8 cellular contexts compared by ENCODE assay signal in genomic region chr3:51637941-51638471, GRCh38. TPM values are rescaled to one million over a fixed set of nuclear protein-coding genes. Genes with fewer than 3 reads are reported as not detected.
A peak's percentile ranks its signal among the peaks of the same experiment; 100 is the strongest.
DNase-seq lines count a peak whose midpoint lies in the region; ATAC-seq and TF ChIP-seq lines count a peak whose summit lies in the region.

No MANE protein-coding gene starts in this region.

- peak; percentile 62 for ATAC-seq in HG02642 (IDR thresholded peaks at IDR 0.05; ENCODE audit: poor library complexity, unreplicated experiment)

- peaks cover 48% of the 10 kb centered on the region for H3K36me3 Mint-ChIP-seq in activated T-helper 1 cell treated with anti-CD3 and anti-CD28 coated beads, Interleukin-12 subunit alpha, Interleukin-12 subunit beta, Interleukin-2, Interleukin-4 antibody, amounts not matched to agents 30 ng/mL and 10 ng/mL and 1 ng/mL, durations not matched to agents 14 hours and 24 hours and 36 hours (ENCODE audit: low read depth)

- H3K4me1 ChIP-seq in hepatocyte (ENCODE audit: insufficient read depth), result no peaks in the 10 kb centered on the region
- no peaks in the 10 kb centered on the region for H3K4me1 ChIP-seq in ovary (ENCODE audit: insufficient read depth)

- WGBS in hepatocyte (ENCODE audit: low lambda C conversion rate, missing lambda C conversion rate), result 70% methylated on average over 6 of the region's 6 CpGs
- WGBS in ovary, 3 donors, result 73 to 77% (median 76%) methylated on average over 6 of the region's 6 CpGs

- TF ChIP-seq POLR2A in ovary (IDR thresholded peaks at IDR 0.05), result no peak

- peak overlapping the region; percentile 31 for H3K4me2 ChIP-seq in hepatocyte

- peak overlapping the region; percentile 13 for H3K27ac ChIP-seq in hepatocyte
- H3K27ac ChIP-seq in ovary, result no peak overlapping the region

- peak; percentile 73 for TF ChIP-seq CTCF in hepatocyte (IDR thresholded peaks at IDR 0.05; ENCODE audit: poor library complexity)
- peak in 1 of 3 donors; percentile 9 for TF ChIP-seq CTCF in ovary (IDR thresholded peaks at IDR 0.05)

- H3K9me3 ChIP-seq in hepatocyte (ENCODE audit: low read depth), result no peaks in the 10 kb centered on the region
- H3K9me3 ChIP-seq in ovary, result no peaks in the 10 kb centered on the region

- H4K20me1 ChIP-seq in hepatocyte (ENCODE audit: insufficient read depth, poor library complexity, severe bottlenecking), result no peaks in the 10 kb centered on the region

- H3K9me3 Mint-ChIP-seq in activated T-helper 1 cell treated with anti-CD3 and anti-CD28 coated beads, Interleukin-12 subunit alpha, Interleukin-12 subunit beta, Interleukin-2, Interleukin-4 antibody, amounts not matched to agents 30 ng/mL and 10 ng/mL and 1 ng/mL, durations not matched to agents 14 hours and 24 hours and 36 hours, result no peaks in the 10 kb centered on the region

- no peak overlapping the region for H3K4me3 Mint-ChIP-seq in activated T-helper 1 cell treated with anti-CD3 and anti-CD28 coated beads, Interleukin-12 subunit alpha, Interleukin-12 subunit beta, Interleukin-2, Interleukin-4 antibody, amounts not matched to agents 30 ng/mL and 10 ng/mL and 1 ng/mL, durations not matched to agents 14 hours and 24 hours and 36 hours

- intact Hi-C loops in activated T-helper 1 cell treated with anti-CD3 and anti-CD28 coated beads, Interleukin-12 subunit alpha, Interleukin-12 subunit beta, Interleukin-2, Interleukin-4 antibody, amounts not matched to agents 30 ng/mL and 10 ng/mL and 1 ng/mL, durations not matched to agents 14 hours and 24 hours and 36 hours (cut with micrococcal nuclease), result loop anchor here (1.0 kb wide), 2 partner anchors 44 to 136 kb away; no protein-coding TSS in a partner anchor
- intact Hi-C loops in ovary (cut with DNase I), result no loop called here

- H3K79me2 ChIP-seq in hepatocyte, result no peaks in the 10 kb centered on the region

- no peaks in the 10 kb centered on the region for H3K27me3 Mint-ChIP-seq in activated T-helper 1 cell treated with anti-CD3 and anti-CD28 coated beads, Interleukin-12 subunit alpha, Interleukin-12 subunit beta, Interleukin-2, Interleukin-4 antibody, amounts not matched to agents 30 ng/mL and 10 ng/mL and 1 ng/mL, durations not matched to agents 14 hours and 24 hours and 36 hours (ENCODE audit: insufficient read depth)

- H3K4me3 ChIP-seq in hepatocyte (no peak overlapping the region), ovary (no peak overlapping the region)

- no peak for TF ChIP-seq EP300 in ovary (IDR thresholded peaks at IDR 0.05)

- H3K4me1 Mint-ChIP-seq in activated T-helper 1 cell treated with anti-CD3 and anti-CD28 coated beads, Interleukin-12 subunit alpha, Interleukin-12 subunit beta, Interleukin-2, Interleukin-4 antibody, amounts not matched to agents 30 ng/mL and 10 ng/mL and 1 ng/mL, durations not matched to agents 14 hours and 24 hours and 36 hours (ENCODE audit: low read depth), result no peaks in the 10 kb centered on the region

- no peaks in the 10 kb centered on the region for H3K9me2 ChIP-seq in hepatocyte (replicated peaks; ENCODE audit: insufficient read depth)

- H3K27ac Mint-ChIP-seq in activated T-helper 1 cell treated with anti-CD3 and anti-CD28 coated beads, Interleukin-12 subunit alpha, Interleukin-12 subunit beta, Interleukin-2, Interleukin-4 antibody, amounts not matched to agents 30 ng/mL and 10 ng/mL and 1 ng/mL, durations not matched to agents 14 hours and 24 hours and 36 hours, result no peak overlapping the region

- H3K36me3 ChIP-seq in hepatocyte (replicated peaks; ENCODE audit: insufficient read depth, low read depth), result no peaks in the 10 kb centered on the region
- no peaks in the 10 kb centered on the region for H3K36me3 ChIP-seq in ovary

- peak; percentile 83 for DNase-seq in SIG-M5 treated with dmso at 0.1 percent for 504 hours (lab: John Stamatoyannopoulos, UW; ENCODE audit: unreplicated experiment)
- DNase-seq in SIG-M5 (lab: John Stamatoyannopoulos, UW), result no peak
- peak; percentile 30 for DNase-seq in NCI-H345 (lab: John Stamatoyannopoulos, UW)
- DNase-seq in activated T-helper 1 cell treated with anti-CD3 and anti-CD28 coated beads, Interleukin-12 subunit alpha, Interleukin-12 subunit beta, Interleukin-2, Interleukin-4 antibody, amounts not matched to agents 30 ng/mL and 10 ng/mL and 1 ng/mL, durations not matched to agents 14 hours and 24 hours and 36 hours (ENCODE audit: low spot score), result peak; percentile 11
- DNase-seq in hepatocyte (ENCODE audit: low spot score), result peak; percentile 80
- DNase-seq in stimulated activated CD4-positive, alpha-beta T cell treated with anti-CD3 and anti-CD28 coated beads, Interleukin-4, amount 100 ng/mL, for 1 hour, result peak; percentile 5
- no peak for DNase-seq in ovary

- H3K27me3 ChIP-seq in hepatocyte (no peaks in the 10 kb centered on the region), ovary (no peaks in the 10 kb centered on the region)

- no peak overlapping the region for H2AFZ ChIP-seq in hepatocyte

RNA-seq across cellular contexts. Expression of gene TEX264, which starts 33.0 kb away (rescaled TPM):
- 50.3 and 52.0 TPM in 2 replicates for total RNA-seq in activated T-helper 1 cell treated with anti-CD3 and anti-CD28 coated beads, Interleukin-12 subunit alpha, Interleukin-12 subunit beta, Interleukin-2, Interleukin-4 antibody, amounts not matched to agents 30 ng/mL and 10 ng/mL and 1 ng/mL, durations not matched to agents 14 hours and 24 hours and 36 hours
- 57.4 and 59.6 TPM in 2 replicates for total RNA-seq in hepatocyte
- polyA plus RNA-seq in hepatocyte, result 98.7 and 103 TPM in 2 replicates
- 10 to 100 TPM; 27.1 to 88.8 (median 38.7) TPM for total RNA-seq in ovary
- 10 to 100 TPM; 51.0 to 62.3 TPM for polyA plus RNA-seq in ovary

Comparison
In these comparisons a context has a peak if more than half of its experiments do, and no peak if none do; other contexts are left out.
1. DNase-seq: peak in SIG-M5 treated with dmso at 0.1 percent for 504 hours (single experiment), NCI-H345 (single experiment), activated T-helper 1 cell treated with anti-CD3 and anti-CD28 coated beads, Interleukin-12 subunit alpha, Interleukin-12 subunit beta, Interleukin-2, Interleukin-4 antibody, amounts not matched to agents 30 ng/mL and 10 ng/mL and 1 ng/mL, durations not matched to agents 14 hours and 24 hours and 36 hours (single experiment), hepatocyte (single experiment) and stimulated activated CD4-positive, alpha-beta T cell treated with anti-CD3 and anti-CD28 coated beads, Interleukin-4, amount 100 ng/mL, for 1 hour (single experiment); none in SIG-M5 (single experiment) and ovary (0 of 5).